ENCODE assay signal across 8 cellular contexts in genomic region chr6:33419580-33420492, GRCh38. TPM values are rescaled to one million over a fixed set of nuclear protein-coding genes. Genes with fewer than 3 reads are reported as not detected.
DNase-seq lines count a peak whose midpoint lies in the region; ATAC-seq and TF ChIP-seq lines count a peak whose summit lies in the region.

Gene SYNGAP1 (plus strand): TSS chr6:33420065. CDS start chr6:33420265, 200 bp downstream.

- peak in 1 of 3 donors; percentile 53 for DNase-seq in CD4-positive, CD25-positive, alpha-beta regulatory T cell
- DNase-seq in NCI-H2227 (lab: John Stamatoyannopoulos, UW; ENCODE audit: unreplicated experiment) (peak; percentile 67), cardiac muscle cell (ENCODE audit: low read depth in 1 of 2, low spot score in 1 of 2) (peak; percentile 57 to 83), posterior cingulate gyrus (peak in 8 of 10 donors; percentile 29 to 91 (median 64)), MV-4-11 (lab: John Stamatoyannopoulos, UW) (no peak)
- DNase-seq in activated naive CD4-positive, alpha-beta T cell treated with anti-CD3 and anti-CD28 coated beads, Interleukin-2, amount 50 U/mL, for 72 hours (ENCODE audit: low spot score in 2 of 2), result peak in 1 of 2 donors; percentile 27

- peaks cover 18% of the 10 kb centered on the region for H3K36me3 ChIP-seq in CD4-positive, CD25-positive, alpha-beta regulatory T cell (ENCODE audit: control insufficient read depth, insufficient read depth, low read length)
- H3K36me3 ChIP-seq in cardiac muscle cell, result peaks cover 15% of the 10 kb centered on the region

- peak within 1 kb of the TSS; percentile 66 to 96 (median 94) for H3K4me3 Mint-ChIP-seq in CD4-positive, CD25-positive, alpha-beta regulatory T cell

- H3K4me3 ChIP-seq in CD4-positive, CD25-positive, alpha-beta regulatory T cell (ENCODE audit: low read depth, low read length), result peak within 1 kb of the TSS; percentile 77
- H3K4me3 ChIP-seq in cardiac muscle cell, result peak within 1 kb of the TSS; percentile 42

- TF ChIP-seq CTCF in cardiac muscle cell (IDR thresholded peaks at IDR 0.05; ENCODE audit: low read depth, low read length), result no peak

- no peak for ATAC-seq in CD4-positive, CD25-positive, alpha-beta regulatory T cell (ENCODE audit: low read depth in 2 of 2)
- ATAC-seq in activated naive CD4-positive, alpha-beta T cell treated with anti-CD3 and anti-CD28 coated beads, Interleukin-2, amount 50 U/mL, for 72 hours, result no peak
- ATAC-seq in GM19328 (IDR thresholded peaks at IDR 0.05; ENCODE audit: unreplicated experiment), result no peak
- ATAC-seq in HG03354 (IDR thresholded peaks at IDR 0.05; ENCODE audit: poor library complexity, severe bottlenecking, unreplicated experiment), result no peak

- H3K36me3 Mint-ChIP-seq in CD4-positive, CD25-positive, alpha-beta regulatory T cell, result peaks cover 10% of the 10 kb centered on the region
- H3K36me3 Mint-ChIP-seq in activated naive CD4-positive, alpha-beta T cell treated with anti-CD3 and anti-CD28 coated beads, Interleukin-2, amount 50 U/mL, for 72 hours, result peaks cover 30 to 39% of the 10 kb centered on the region in 2 donors

- peaks cover 14% of the 10 kb centered on the region for H3K27me3 Mint-ChIP-seq in CD4-positive, CD25-positive, alpha-beta regulatory T cell

- no peaks in the 10 kb centered on the region for H3K27me3 ChIP-seq in CD4-positive, CD25-positive, alpha-beta regulatory T cell (ENCODE audit: control insufficient read depth, insufficient read depth, low read length)
- H3K27me3 ChIP-seq in cardiac muscle cell, result no peaks in the 10 kb centered on the region

- peaks cover 59% of the 10 kb centered on the region for H3K4me1 ChIP-seq in CD4-positive, CD25-positive, alpha-beta regulatory T cell (ENCODE audit: control insufficient read depth, insufficient read depth, low read length, poor library complexity, severe bottlenecking)
- peaks cover 33% of the 10 kb centered on the region for H3K4me1 ChIP-seq in cardiac muscle cell (ENCODE audit: low read depth)

- H3K9me3 Mint-ChIP-seq in CD4-positive, CD25-positive, alpha-beta regulatory T cell, result peaks cover 0 to 3% (median 0%) of the 10 kb centered on the region in 7 donors
- no peaks in the 10 kb centered on the region for H3K9me3 Mint-ChIP-seq in activated naive CD4-positive, alpha-beta T cell treated with anti-CD3 and anti-CD28 coated beads, Interleukin-2, amount 50 U/mL, for 72 hours

- H3K27ac ChIP-seq in CD4-positive, CD25-positive, alpha-beta regulatory T cell (ENCODE audit: insufficient read depth, low read length, poor library complexity, severe bottlenecking), result peak within 1 kb of the TSS; percentile 97
- H3K27ac ChIP-seq in cardiac muscle cell, result peak within 1 kb of the TSS; percentile 96

- peak within 1 kb of the TSS; percentile 99 to 100 (median 100) for H3K27ac Mint-ChIP-seq in CD4-positive, CD25-positive, alpha-beta regulatory T cell
- H3K27ac Mint-ChIP-seq in activated naive CD4-positive, alpha-beta T cell treated with anti-CD3 and anti-CD28 coated beads, Interleukin-2, amount 50 U/mL, for 72 hours, result peak within 1 kb of the TSS; percentile 99 to 100

- intact Hi-C loops in posterior cingulate gyrus (cut with DNase I), result loop anchor here (10.0 kb wide), 1 partner anchor 105 kb away; the partner anchor contains the start of genes TAPBP and ZBTB22

- H3K4me1 Mint-ChIP-seq in CD4-positive, CD25-positive, alpha-beta regulatory T cell, result peaks cover 17 to 82% (median 50%) of the 10 kb centered on the region in 4 donors

- H3K9me3 ChIP-seq in CD4-positive, CD25-positive, alpha-beta regulatory T cell (ENCODE audit: control insufficient read depth in 2 of 2, low read length in 2 of 2), result no peaks in the 10 kb centered on the region
- no peaks in the 10 kb centered on the region for H3K9me3 ChIP-seq in cardiac muscle cell (ENCODE audit: low read depth)

RNA-seq across cellular contexts. Expression of gene SYNGAP1, which starts in this region (rescaled TPM):
- total RNA-seq in CD4-positive, CD25-positive, alpha-beta regulatory T cell, result 81.4 TPM
- polyA plus RNA-seq in CD4-positive, CD25-positive, alpha-beta regulatory T cell, result under 1 TPM; 0.48 to 0.82 (median 0.63) TPM
- 10 to 100 TPM; 70.5 to 71.7 TPM for total RNA-seq in activated naive CD4-positive, alpha-beta T cell treated with anti-CD3 and anti-CD28 coated beads, Interleukin-2, amount 50 U/mL, for 72 hours
- total RNA-seq in cardiac muscle cell, result 14.9 and 20.2 TPM in 2 replicates
- 6.8 and 10.5 TPM in 2 replicates for polyA plus RNA-seq in cardiac muscle cell
